ENCODE assay signal across 9 cellular contexts in genomic region chr3:29440321-29441019, GRCh38.
DNase-seq lines count a peak whose midpoint lies in the region; ATAC-seq and TF ChIP-seq lines count a peak whose summit lies in the region.
"Had no signal": no experiment of that assay in that cellular context is flagged by ENCODE, and none has a peak within 500 bp of the region (broad histone marks: within the 10 kb centered on the region; RNA-seq: fewer than 3 reads in every experiment).

No MANE protein-coding gene starts in this region.

- H3K27me3 ChIP-seq in left lung, result no peaks in the 10 kb centered on the region
- H3K27me3 ChIP-seq in upper lobe of left lung, result no peaks in the 10 kb centered on the region
- H3K27me3 ChIP-seq: BLaER1 treated with 17β-estradiol and CSF1 and Interleukin-3, amounts not matched to agents 10 nM and 100 nM had no signal

- H3K9me3 ChIP-seq in left lung, result no peaks in the 10 kb centered on the region
- no peaks in the 10 kb centered on the region for H3K9me3 ChIP-seq in upper lobe of left lung
- H3K9me3 ChIP-seq: BLaER1 treated with 17β-estradiol and CSF1 and Interleukin-3, amounts not matched to agents 10 nM and 100 nM had no signal

- in situ Hi-C loops in T47D (cut with HindIII; ENCODE audit: low pct_unique_long_range_greater_than_20kb, low sequenced_read_pairs), result no loop called here

- intact Hi-C loops in MCF 10A (cut with micrococcal nuclease), result no loop called here
- intact Hi-C loops in left lung (cut with DNase I), result no loop called here

- BruUV-seq in MCF 10A (replicated peaks; lab: Mats Ljungman, UMichigan), result no TSS peak

- no peak overlapping the region for H3K4me3 Mint-ChIP-seq in MCF 10A (ENCODE audit: unreplicated experiment)
- no peak overlapping the region for H3K4me3 Mint-ChIP-seq in natural killer cell treated with Interleukin-12 subunit alpha and Interleukin-12 subunit beta and Interleukin-15 and Interleukin-18, amount 100 ng/mL, for 72 hours

- H3K4me3 ChIP-seq in left lung (peak overlapping the region; percentile 14 to 19), upper lobe of left lung (peak overlapping the region in 3 of 4 donors; percentile 6 to 41 (median 33))
- H3K4me3 ChIP-seq: BLaER1 treated with 17β-estradiol and CSF1 and Interleukin-3, amounts not matched to agents 10 nM and 100 nM had no signal

- H3K27ac ChIP-seq in left lung (peak overlapping the region; percentile 65 to 66), upper lobe of left lung (peak overlapping the region; percentile 39 to 57 (median 48))
- H3K27ac ChIP-seq: BLaER1 treated with 17β-estradiol and CSF1 and Interleukin-3, amounts not matched to agents 10 nM and 100 nM had no signal

- no peak for TF ChIP-seq CTCF in MCF 10A (IDR thresholded peaks at IDR 0.05; ENCODE audit: unreplicated experiment)
- TF ChIP-seq CTCF in left lung (IDR thresholded peaks at IDR 0.05), result no peak
- no peak for TF ChIP-seq CTCF in upper lobe of left lung (IDR thresholded peaks at IDR 0.05)

- H3K27me3 Mint-ChIP-seq in MCF 10A (ENCODE audit: insufficient read depth, unreplicated experiment), result no peaks in the 10 kb centered on the region
- H3K27me3 Mint-ChIP-seq in natural killer cell treated with Interleukin-12 subunit alpha and Interleukin-12 subunit beta and Interleukin-15 and Interleukin-18, amount 100 ng/mL, for 72 hours, result no peaks in the 10 kb centered on the region

- H3K4me1 Mint-ChIP-seq in MCF 10A (ENCODE audit: insufficient read depth, unreplicated experiment), result no peaks in the 10 kb centered on the region
- no peaks in the 10 kb centered on the region for H3K4me1 Mint-ChIP-seq in natural killer cell treated with Interleukin-12 subunit alpha and Interleukin-12 subunit beta and Interleukin-15 and Interleukin-18, amount 100 ng/mL, for 72 hours (ENCODE audit: low read depth in 2 of 2)

- POLR2A ChIA-PET in MCF 10A (lab: Yijun Ruan, JAX), result no interaction called here

- H3K36me3 ChIP-seq in left lung (no peaks in the 10 kb centered on the region), upper lobe of left lung (peaks cover 0 to 1% (median 0%) of the 10 kb centered on the region in 4 donors)
- H3K36me3 ChIP-seq: BLaER1 treated with 17β-estradiol and CSF1 and Interleukin-3, amounts not matched to agents 10 nM and 100 nM had no signal

- no peak for TF ChIP-seq EP300 in upper lobe of left lung (IDR thresholded peaks at IDR 0.05)

- WGBS in upper lobe of left lung, 2 donors, result 7 to 18% methylated on average over 11 of the region's 11 CpGs

- H3K4me1 ChIP-seq in left lung (peaks cover 3 to 13% of the 10 kb centered on the region in 2 donors), upper lobe of left lung (peaks cover 5 to 17% (median 9%) of the 10 kb centered on the region in 4 donors)

- H3K27ac Mint-ChIP-seq in MCF 10A (ENCODE audit: low read depth, unreplicated experiment), result no peak overlapping the region
- H3K27ac Mint-ChIP-seq in natural killer cell treated with Interleukin-12 subunit alpha and Interleukin-12 subunit beta and Interleukin-15 and Interleukin-18, amount 100 ng/mL, for 72 hours, result no peak overlapping the region

- CTCF ChIA-PET in MCF 10A (lab: Yijun Ruan, JAX), result no interaction called here

- peak in 1 of 4 donors; percentile 11 for TF ChIP-seq POLR2A in upper lobe of left lung (IDR thresholded peaks at IDR 0.05)
- no peak for TF ChIP-seq POLR2A in erythroblast (IDR thresholded peaks at IDR 0.05; ENCODE audit: low read length)

- peaks cover 33% of the 10 kb centered on the region for H3K36me3 Mint-ChIP-seq in MCF 10A (ENCODE audit: insufficient read depth, unreplicated experiment)
- H3K36me3 Mint-ChIP-seq in natural killer cell treated with Interleukin-12 subunit alpha and Interleukin-12 subunit beta and Interleukin-15 and Interleukin-18, amount 100 ng/mL, for 72 hours, result peaks cover 5% of the 10 kb centered on the region

- H3K9me3 Mint-ChIP-seq in MCF 10A (ENCODE audit: unreplicated experiment), result peaks cover 15% of the 10 kb centered on the region
- H3K9me3 Mint-ChIP-seq in natural killer cell treated with Interleukin-12 subunit alpha and Interleukin-12 subunit beta and Interleukin-15 and Interleukin-18, amount 100 ng/mL, for 72 hours, result peaks cover 14% of the 10 kb centered on the region

- ATAC-seq in left lung (peak; percentile 89), upper lobe of left lung (ENCODE audit: low FRiP score in 2 of 2) (peak; percentile 58 to 82), HG03175 (IDR thresholded peaks at IDR 0.05; ENCODE audit: unreplicated experiment) (no peak)
- ATAC-seq in natural killer cell treated with Interleukin-12 subunit alpha and Interleukin-12 subunit beta and Interleukin-15 and Interleukin-18, amount 100 ng/mL, for 72 hours, result no peak

- DNase-seq in T47D (ENCODE audit: low read depth in 1 of 2, low spot score in 1 of 2) (peak; percentile 3 to 64), MCF 10A (ENCODE audit: unreplicated experiment) (no peak), astrocyte of the hippocampus (ENCODE audit: low read depth, low spot score) (peak; percentile 67), left lung (peak in 1 of 2 donors; percentile 44), upper lobe of left lung (peak in 1 of 2 donors; percentile 65), erythroblast (lab: John Stamatoyannopoulos, UW) (no peak)
- DNase-seq in natural killer cell treated with Interleukin-12 subunit alpha and Interleukin-12 subunit beta and Interleukin-15 and Interleukin-18, amount 100 ng/mL, for 72 hours (ENCODE audit: low spot score), result no peak

Comparison
In these comparisons a context has a peak if more than half of its experiments do, and no peak if none do; other contexts are left out.
1. DNase-seq: peak in T47D (2 of 2) and astrocyte of the hippocampus (single experiment); none in MCF 10A (single experiment), natural killer cell treated with Interleukin-12 subunit alpha and Interleukin-12 subunit beta and Interleukin-15 and Interleukin-18, amount 100 ng/mL, for 72 hours (single experiment) and erythroblast (0 of 2).
2. ATAC-seq: peak in left lung (single experiment) and upper lobe of left lung (2 of 2); none in HG03175 (single experiment) and natural killer cell treated with Interleukin-12 subunit alpha and Interleukin-12 subunit beta and Interleukin-15 and Interleukin-18, amount 100 ng/mL, for 72 hours (0 of 2).